8 cellular contexts compared by ENCODE assay signal in the genomic region with DNA sequence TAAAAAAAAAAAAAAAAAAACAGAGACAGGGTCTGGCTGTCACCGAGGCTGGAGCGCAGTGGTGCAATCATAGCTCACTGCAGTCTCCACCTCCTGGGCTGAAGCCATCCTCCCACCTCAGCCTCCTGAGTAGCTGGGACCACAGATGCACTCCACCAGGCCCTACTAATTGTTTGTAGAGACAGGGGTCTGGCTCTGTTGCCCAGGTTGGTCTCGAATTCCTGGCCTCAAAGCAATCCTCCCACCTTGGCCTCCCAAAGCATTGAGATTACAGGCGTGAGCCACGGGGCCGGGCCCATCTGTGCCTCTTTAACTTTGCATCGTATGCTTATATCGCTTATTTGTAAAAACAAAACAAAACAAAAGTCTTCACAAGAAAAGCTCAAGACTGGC. TPM values are rescaled to one million over a fixed set of nuclear protein-coding genes. Genes with fewer than 3 reads are reported as not detected.
DNase-seq lines count a peak whose midpoint lies in the region; ATAC-seq, FAIRE-seq and TF ChIP-seq lines count a peak whose summit lies in the region.

No MANE protein-coding gene starts in this region.

- H3K4me3 ChIP-seq in kidney (ENCODE audit: low read length in 2 of 2) (peak overlapping the region; percentile 59 to 61), stomach smooth muscle (ENCODE audit: low read length in 2 of 2) (peak overlapping the region; percentile 69 to 89)

- peaks cover 10% of the 10 kb centered on the region for H3K36me3 Mint-ChIP-seq in activated naive CD8-positive, alpha-beta T cell treated with anti-CD3 and anti-CD28 coated beads, Interleukin-2, amount 10 ng/mL, durations not matched to agents 7 days and 5 days

- H3K27me3 Mint-ChIP-seq in activated naive CD8-positive, alpha-beta T cell treated with anti-CD3 and anti-CD28 coated beads, Interleukin-2, amount 10 ng/mL, durations not matched to agents 7 days and 5 days, result no peaks in the 10 kb centered on the region

- H3K27me3 ChIP-seq in stomach smooth muscle (ENCODE audit: control insufficient read depth in 1 of 2, insufficient read depth in 2 of 2, low read length in 2 of 2), result no peaks in the 10 kb centered on the region

- peaks cover 35 to 45% of the 10 kb centered on the region in 2 donors for H3K4me1 ChIP-seq in kidney (ENCODE audit: control insufficient read depth in 1 of 2, insufficient read depth in 1 of 2, low read depth in 1 of 2, low read length in 2 of 2)
- peaks cover 71% of the 10 kb centered on the region for H3K4me1 ChIP-seq in stomach smooth muscle (ENCODE audit: control insufficient read depth, insufficient read depth, low read length)

- H3K9me3 ChIP-seq in kidney (ENCODE audit: control insufficient read depth in 1 of 2, low read length in 2 of 2), result no peaks in the 10 kb centered on the region
- no peaks in the 10 kb centered on the region for H3K9me3 ChIP-seq in stomach smooth muscle (ENCODE audit: control insufficient read depth in 2 of 2, low read length in 2 of 2)

- POLR2A ChIA-PET in activated naive CD8-positive, alpha-beta T cell treated with anti-CD3 and anti-CD28 coated beads, Interleukin-2, amount 10 ng/mL, durations not matched to agents 7 days and 5 days (lab: Charles Lee), result interaction anchor here (0.6 to 1.6 kb wide), 5 partner anchors 10 to 459 kb away, joined by 3 to 7 read pairs (median 4); partner anchors contain the start of gene TPCN2

- H3K27ac Mint-ChIP-seq in activated naive CD8-positive, alpha-beta T cell treated with anti-CD3 and anti-CD28 coated beads, Interleukin-2, amount 10 ng/mL, durations not matched to agents 7 days and 5 days, result peak overlapping the region; percentile 89

- TF ChIP-seq CTCF in kidney (IDR thresholded peaks at IDR 0.05; ENCODE audit: borderline replicate concordance, extremely low read depth, insufficient read depth), result no peak

- H3K4me1 Mint-ChIP-seq in activated naive CD8-positive, alpha-beta T cell treated with anti-CD3 and anti-CD28 coated beads, Interleukin-2, amount 10 ng/mL, durations not matched to agents 7 days and 5 days, result peaks cover 35% of the 10 kb centered on the region

- H3K9me3 Mint-ChIP-seq in activated naive CD8-positive, alpha-beta T cell treated with anti-CD3 and anti-CD28 coated beads, Interleukin-2, amount 10 ng/mL, durations not matched to agents 7 days and 5 days, result no peaks in the 10 kb centered on the region

- ATAC-seq in activated naive CD8-positive, alpha-beta T cell treated with anti-CD3 and anti-CD28 coated beads, Interleukin-2, amount 10 ng/mL, durations not matched to agents 7 days and 5 days (ENCODE audit: low read depth), result no peak
- ATAC-seq in GM18498 (IDR thresholded peaks at IDR 0.05; ENCODE audit: unreplicated experiment), result no peak
- no peak for ATAC-seq in HG02870 (IDR thresholded peaks at IDR 0.05; ENCODE audit: unreplicated experiment)
- ATAC-seq in HG03354 (IDR thresholded peaks at IDR 0.05; ENCODE audit: poor library complexity, severe bottlenecking, unreplicated experiment), result no peak

- peak; percentile 38 for DNase-seq in activated T-cell treated with anti-CD3 and anti-CD28 coated beads, Interleukin-2, amount 50 U/mL, for 1 hour
- no peak for DNase-seq in activated T-cell treated with anti-CD3 and anti-CD28 coated beads for 4 hours
- DNase-seq in activated naive CD8-positive, alpha-beta T cell treated with anti-CD3 and anti-CD28 coated beads, Interleukin-2, amount 10 ng/mL, durations not matched to agents 7 days and 5 days, result peak; percentile 53
- DNase-seq in kidney, result no peak

- H3K9ac ChIP-seq in kidney (ENCODE audit: low read length in 2 of 2) (peak overlapping the region; percentile 22 to 62), stomach smooth muscle (ENCODE audit: low read length in 2 of 2) (peak overlapping the region; percentile 55 to 68)

- FAIRE-seq in kidney (lab: Jason Lieb, UNC), result no peak

- intact Hi-C loops in kidney (cut with DNase I), result no loop called here

- H3K27ac ChIP-seq in kidney (ENCODE audit: low read depth in 2 of 2, low read length in 2 of 2) (peak overlapping the region; percentile 99 to 100), stomach smooth muscle (ENCODE audit: low read length) (peak overlapping the region; percentile 96)

- peak overlapping the region; percentile 89 for H3K4me3 Mint-ChIP-seq in activated naive CD8-positive, alpha-beta T cell treated with anti-CD3 and anti-CD28 coated beads, Interleukin-2, amount 10 ng/mL, durations not matched to agents 7 days and 5 days

- H3K36me3 ChIP-seq in kidney (ENCODE audit: control insufficient read depth in 1 of 2, insufficient read depth in 2 of 2, low read length in 2 of 2), result no peaks in the 10 kb centered on the region
- H3K36me3 ChIP-seq in stomach smooth muscle (ENCODE audit: control insufficient read depth in 2 of 2, insufficient read depth in 2 of 2, low read length in 2 of 2), result no peaks in the 10 kb centered on the region

RNA-seq across cellular contexts. Expression of gene CPT1A, which starts 3.1 kb away (rescaled TPM):
- 10 to 100 TPM; 47.1 to 52.2 TPM for total RNA-seq in activated naive CD8-positive, alpha-beta T cell treated with anti-CD3 and anti-CD28 coated beads, Interleukin-2, amount 10 ng/mL, durations not matched to agents 7 days and 5 days
- total RNA-seq in kidney, result 61.5 TPM
- polyA plus RNA-seq in kidney (ENCODE audit: insufficient read depth, low read depth, low replicate concordance), result 51.3 TPM

Comparison
In these comparisons a context has a peak if more than half of its experiments do, and no peak if none do; other contexts are left out.
1. DNase-seq: peak in activated T-cell treated with anti-CD3 and anti-CD28 coated beads, Interleukin-2, amount 50 U/mL, for 1 hour (single experiment) and activated naive CD8-positive, alpha-beta T cell treated with anti-CD3 and anti-CD28 coated beads, Interleukin-2, amount 10 ng/mL, durations not matched to agents 7 days and 5 days (single experiment); none in activated T-cell treated with anti-CD3 and anti-CD28 coated beads for 4 hours (single experiment) and kidney (single experiment).